In the genomic region with DNA sequence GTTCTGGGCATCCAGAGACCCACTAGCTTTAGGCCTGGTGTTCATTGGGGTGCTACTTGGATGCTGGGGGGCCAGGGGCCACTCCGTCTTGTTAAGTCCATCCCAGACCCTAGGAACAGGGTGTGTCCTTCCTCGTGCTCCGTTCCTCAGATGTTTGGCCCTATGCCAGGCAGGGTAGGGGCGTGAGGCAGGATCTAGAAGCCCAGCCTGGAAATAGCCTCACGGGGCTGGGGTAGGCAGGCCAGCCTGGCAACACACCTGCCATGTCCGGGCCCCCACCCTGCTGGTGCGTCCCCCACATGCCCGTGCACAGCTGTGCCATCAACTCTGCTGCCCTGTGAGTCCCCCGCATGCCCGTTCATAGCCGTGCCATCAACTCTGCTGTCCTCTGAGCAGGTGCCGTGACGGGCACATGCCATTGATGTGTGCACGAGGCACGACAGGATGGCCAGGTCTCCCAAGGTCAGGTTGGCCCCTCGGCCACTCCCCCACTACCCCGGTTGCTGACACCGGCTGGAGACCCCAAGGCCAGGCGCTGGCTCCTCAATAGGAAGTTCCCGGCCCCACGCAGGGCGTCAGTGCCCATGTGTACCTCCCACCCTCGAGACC, we compare ENCODE assay signal across 1 cellular context.
TF ChIP-seq lines count a peak whose summit lies in the region.

No MANE protein-coding gene starts in this region.

TF ChIP-seq in HEK293, 187 proteins besides CTCF, POLR2A, EP300 and RAD21 (continued from another document):
- TF ChIP-seq, protein P1, sequence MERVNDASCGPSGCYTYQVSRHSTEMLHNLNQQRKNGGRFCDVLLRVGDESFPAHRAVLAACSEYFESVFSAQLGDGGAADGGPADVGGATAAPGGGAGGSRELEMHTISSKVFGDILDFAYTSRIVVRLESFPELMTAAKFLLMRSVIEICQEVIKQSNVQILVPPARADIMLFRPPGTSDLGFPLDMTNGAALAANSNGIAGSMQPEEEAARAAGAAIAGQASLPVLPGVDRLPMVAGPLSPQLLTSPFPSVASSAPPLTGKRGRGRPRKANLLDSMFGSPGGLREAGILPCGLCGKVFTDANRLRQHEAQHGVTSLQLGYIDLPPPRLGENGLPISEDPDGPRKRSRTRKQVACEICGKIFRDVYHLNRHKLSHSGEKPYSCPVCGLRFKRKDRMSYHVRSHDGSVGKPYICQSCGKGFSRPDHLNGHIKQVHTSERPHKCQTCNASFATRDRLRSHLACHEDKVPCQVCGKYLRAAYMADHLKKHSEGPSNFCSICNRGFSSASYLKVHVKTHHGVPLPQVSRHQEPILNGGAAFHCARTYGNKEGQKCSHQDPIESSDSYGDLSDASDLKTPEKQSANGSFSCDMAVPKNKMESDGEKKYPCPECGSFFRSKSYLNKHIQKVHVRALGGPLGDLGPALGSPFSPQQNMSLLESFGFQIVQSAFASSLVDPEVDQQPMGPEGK (tag by site-specific recombination; IDR thresholded peaks at IDR 0.05), result peak; percentile 65; the same call in 1 of the 2 replicates
- TF ChIP-seq ZNF600 (tag by site-specific recombination; IDR thresholded peaks at IDR 0.05) (no peak), ZBTB20 (tag by site-specific recombination; IDR thresholded peaks at IDR 0.05) (no peak), ZNF830 (tag by site-specific recombination; IDR thresholded peaks at IDR 0.05; ENCODE audit: low read depth) (no peak), KLF1 (tag by site-specific recombination; IDR thresholded peaks at IDR 0.05) (peak; percentile 56), KLF7 (tag by site-specific recombination; IDR thresholded peaks at IDR 0.05; ENCODE audit: borderline replicate concordance) (no peak), BCL11B (tag by site-specific recombination; IDR thresholded peaks at IDR 0.05; ENCODE audit: low read depth) (0 out of 2 replicates have a peak, but pooled peaks have one; percentile 14), ZNF561 (tag by site-specific recombination; IDR thresholded peaks at IDR 0.05; ENCODE audit: borderline replicate concordance) (no peak), KLF16 (tag by site-specific recombination; IDR thresholded peaks at IDR 0.05) (0 out of 2 replicates have a peak, but pooled peaks have one; percentile 16), ZNF701 (tag by site-specific recombination; IDR thresholded peaks at IDR 0.05) (no peak), ZNF707 (tag by site-specific recombination; IDR thresholded peaks at IDR 0.05) (no peak), GLI2 (tag by site-specific recombination; IDR thresholded peaks at IDR 0.05; ENCODE audit: borderline replicate concordance, low read depth) (no peak), ZNF426 (tag by site-specific recombination; IDR thresholded peaks at IDR 0.05) (no peak), ZNF169 (tag by site-specific recombination; IDR thresholded peaks at IDR 0.05) (no peak), FEZF1 (tag by site-specific recombination; IDR thresholded peaks at IDR 0.05) (no peak), ZNF473 (tag by site-specific recombination; IDR thresholded peaks at IDR 0.05) (no peak), ZNF76 (tag by site-specific recombination; IDR thresholded peaks at IDR 0.05; ENCODE audit: borderline replicate concordance, low read depth) (no peak), BCL11A (tag by site-specific recombination; IDR thresholded peaks at IDR 0.05; ENCODE audit: low read depth) (0 out of 2 replicates have a peak, but pooled peaks have one; percentile 29), YY2 (tag by site-specific recombination; IDR thresholded peaks at IDR 0.05) (no peak), ZNF549 (tag by site-specific recombination; IDR thresholded peaks at IDR 0.05) (no peak), ZBTB21 (tag by site-specific recombination; IDR thresholded peaks at IDR 0.05) (no peak), ZNF16 (tag by site-specific recombination; IDR thresholded peaks at IDR 0.05; ENCODE audit: low read depth) (no peak), ZNF624 (tag by site-specific recombination; IDR thresholded peaks at IDR 0.05) (no peak), ZNF324 (tag by site-specific recombination; IDR thresholded peaks at IDR 0.05) (no peak), ZNF404 (tag by site-specific recombination; IDR thresholded peaks at IDR 0.05) (no peak), SALL2 (tag by site-specific recombination; IDR thresholded peaks at IDR 0.05; ENCODE audit: borderline replicate concordance) (no peak), GFI1B (tag by site-specific recombination; IDR thresholded peaks at IDR 0.05) (no peak)
- TF ChIP-seq, protein P2, sequence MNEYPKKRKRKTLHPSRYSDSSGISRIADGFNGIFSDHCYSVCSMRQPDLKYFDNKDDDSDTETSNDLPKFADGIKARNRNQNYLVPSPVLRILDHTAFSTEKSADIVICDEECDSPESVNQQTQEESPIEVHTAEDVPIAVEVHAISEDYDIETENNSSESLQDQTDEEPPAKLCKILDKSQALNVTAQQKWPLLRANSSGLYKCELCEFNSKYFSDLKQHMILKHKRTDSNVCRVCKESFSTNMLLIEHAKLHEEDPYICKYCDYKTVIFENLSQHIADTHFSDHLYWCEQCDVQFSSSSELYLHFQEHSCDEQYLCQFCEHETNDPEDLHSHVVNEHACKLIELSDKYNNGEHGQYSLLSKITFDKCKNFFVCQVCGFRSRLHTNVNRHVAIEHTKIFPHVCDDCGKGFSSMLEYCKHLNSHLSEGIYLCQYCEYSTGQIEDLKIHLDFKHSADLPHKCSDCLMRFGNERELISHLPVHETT (tag by site-specific recombination; IDR thresholded peaks at IDR 0.05), result no peak
- TF ChIP-seq, protein P3, sequence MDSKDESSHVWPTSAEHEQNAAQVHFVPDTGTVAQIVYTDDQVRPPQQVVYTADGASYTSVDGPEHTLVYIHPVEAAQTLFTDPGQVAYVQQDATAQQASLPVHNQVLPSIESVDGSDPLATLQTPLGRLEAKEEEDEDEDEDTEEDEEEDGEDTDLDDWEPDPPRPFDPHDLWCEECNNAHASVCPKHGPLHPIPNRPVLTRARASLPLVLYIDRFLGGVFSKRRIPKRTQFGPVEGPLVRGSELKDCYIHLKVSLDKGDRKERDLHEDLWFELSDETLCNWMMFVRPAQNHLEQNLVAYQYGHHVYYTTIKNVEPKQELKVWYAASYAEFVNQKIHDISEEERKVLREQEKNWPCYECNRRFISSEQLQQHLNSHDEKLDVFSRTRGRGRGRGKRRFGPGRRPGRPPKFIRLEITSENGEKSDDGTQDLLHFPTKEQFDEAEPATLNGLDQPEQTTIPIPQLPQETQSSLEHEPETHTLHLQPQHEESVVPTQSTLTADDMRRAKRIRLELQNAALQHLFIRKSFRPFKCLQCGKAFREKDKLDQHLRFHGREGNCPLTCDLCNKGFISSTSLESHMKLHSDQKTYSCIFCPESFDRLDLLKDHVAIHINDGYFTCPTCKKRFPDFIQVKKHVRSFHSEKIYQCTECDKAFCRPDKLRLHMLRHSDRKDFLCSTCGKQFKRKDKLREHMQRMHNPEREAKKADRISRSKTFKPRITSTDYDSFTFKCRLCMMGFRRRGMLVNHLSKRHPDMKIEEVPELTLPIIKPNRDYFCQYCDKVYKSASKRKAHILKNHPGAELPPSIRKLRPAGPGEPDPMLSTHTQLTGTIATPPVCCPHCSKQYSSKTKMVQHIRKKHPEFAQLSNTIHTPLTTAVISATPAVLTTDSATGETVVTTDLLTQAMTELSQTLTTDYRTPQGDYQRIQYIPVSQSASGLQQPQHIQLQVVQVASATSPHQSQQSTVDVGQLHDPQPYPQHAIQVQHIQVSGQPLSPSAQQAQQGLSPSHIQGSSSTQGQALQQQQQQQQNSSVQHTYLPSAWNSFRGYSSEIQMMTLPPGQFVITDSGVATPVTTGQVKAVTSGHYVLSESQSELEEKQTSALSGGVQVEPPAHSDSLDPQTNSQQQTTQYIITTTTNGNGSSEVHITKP (tag by site-specific recombination; IDR thresholded peaks at IDR 0.05), result no peak
- TF ChIP-seq, protein P4, sequence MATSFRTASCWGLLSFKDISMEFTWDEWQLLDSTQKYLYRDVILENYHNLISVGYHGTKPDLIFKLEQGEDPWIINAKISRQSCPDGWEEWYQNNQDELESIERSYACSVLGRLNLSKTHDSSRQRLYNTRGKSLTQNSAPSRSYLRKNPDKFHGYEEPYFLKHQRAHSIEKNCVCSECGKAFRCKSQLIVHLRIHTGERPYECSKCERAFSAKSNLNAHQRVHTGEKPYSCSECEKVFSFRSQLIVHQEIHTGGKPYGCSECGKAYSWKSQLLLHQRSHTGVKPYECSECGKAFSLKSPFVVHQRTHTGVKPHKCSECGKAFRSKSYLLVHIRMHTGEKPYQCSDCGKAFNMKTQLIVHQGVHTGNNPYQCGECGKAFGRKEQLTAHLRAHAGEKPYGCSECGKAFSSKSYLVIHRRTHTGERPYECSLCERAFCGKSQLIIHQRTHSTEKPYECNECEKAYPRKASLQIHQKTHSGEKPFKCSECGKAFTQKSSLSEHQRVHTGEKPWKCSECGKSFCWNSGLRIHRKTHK (tag by site-specific recombination; IDR thresholded peaks at IDR 0.05), result no peak
- TF ChIP-seq, protein P5, sequence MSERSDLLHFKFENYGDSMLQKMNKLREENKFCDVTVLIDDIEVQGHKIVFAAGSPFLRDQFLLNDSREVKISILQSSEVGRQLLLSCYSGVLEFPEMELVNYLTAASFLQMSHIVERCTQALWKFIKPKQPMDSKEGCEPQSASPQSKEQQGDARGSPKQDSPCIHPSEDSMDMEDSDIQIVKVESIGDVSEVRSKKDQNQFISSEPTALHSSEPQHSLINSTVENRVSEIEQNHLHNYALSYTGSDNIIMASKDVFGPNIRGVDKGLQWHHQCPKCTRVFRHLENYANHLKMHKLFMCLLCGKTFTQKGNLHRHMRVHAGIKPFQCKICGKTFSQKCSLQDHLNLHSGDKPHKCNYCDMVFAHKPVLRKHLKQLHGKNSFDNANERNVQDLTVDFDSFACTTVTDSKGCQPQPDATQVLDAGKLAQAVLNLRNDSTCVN (tag by site-specific recombination; optimal IDR thresholded peaks at IDR 0.05), result no peak
- TF ChIP-seq, protein P6, sequence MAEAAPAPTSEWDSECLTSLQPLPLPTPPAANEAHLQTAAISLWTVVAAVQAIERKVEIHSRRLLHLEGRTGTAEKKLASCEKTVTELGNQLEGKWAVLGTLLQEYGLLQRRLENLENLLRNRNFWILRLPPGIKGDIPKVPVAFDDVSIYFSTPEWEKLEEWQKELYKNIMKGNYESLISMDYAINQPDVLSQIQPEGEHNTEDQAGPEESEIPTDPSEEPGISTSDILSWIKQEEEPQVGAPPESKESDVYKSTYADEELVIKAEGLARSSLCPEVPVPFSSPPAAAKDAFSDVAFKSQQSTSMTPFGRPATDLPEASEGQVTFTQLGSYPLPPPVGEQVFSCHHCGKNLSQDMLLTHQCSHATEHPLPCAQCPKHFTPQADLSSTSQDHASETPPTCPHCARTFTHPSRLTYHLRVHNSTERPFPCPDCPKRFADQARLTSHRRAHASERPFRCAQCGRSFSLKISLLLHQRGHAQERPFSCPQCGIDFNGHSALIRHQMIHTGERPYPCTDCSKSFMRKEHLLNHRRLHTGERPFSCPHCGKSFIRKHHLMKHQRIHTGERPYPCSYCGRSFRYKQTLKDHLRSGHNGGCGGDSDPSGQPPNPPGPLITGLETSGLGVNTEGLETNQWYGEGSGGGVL (tag by site-specific recombination; IDR thresholded peaks at IDR 0.05), result no peak
- TF ChIP-seq, protein P7, sequence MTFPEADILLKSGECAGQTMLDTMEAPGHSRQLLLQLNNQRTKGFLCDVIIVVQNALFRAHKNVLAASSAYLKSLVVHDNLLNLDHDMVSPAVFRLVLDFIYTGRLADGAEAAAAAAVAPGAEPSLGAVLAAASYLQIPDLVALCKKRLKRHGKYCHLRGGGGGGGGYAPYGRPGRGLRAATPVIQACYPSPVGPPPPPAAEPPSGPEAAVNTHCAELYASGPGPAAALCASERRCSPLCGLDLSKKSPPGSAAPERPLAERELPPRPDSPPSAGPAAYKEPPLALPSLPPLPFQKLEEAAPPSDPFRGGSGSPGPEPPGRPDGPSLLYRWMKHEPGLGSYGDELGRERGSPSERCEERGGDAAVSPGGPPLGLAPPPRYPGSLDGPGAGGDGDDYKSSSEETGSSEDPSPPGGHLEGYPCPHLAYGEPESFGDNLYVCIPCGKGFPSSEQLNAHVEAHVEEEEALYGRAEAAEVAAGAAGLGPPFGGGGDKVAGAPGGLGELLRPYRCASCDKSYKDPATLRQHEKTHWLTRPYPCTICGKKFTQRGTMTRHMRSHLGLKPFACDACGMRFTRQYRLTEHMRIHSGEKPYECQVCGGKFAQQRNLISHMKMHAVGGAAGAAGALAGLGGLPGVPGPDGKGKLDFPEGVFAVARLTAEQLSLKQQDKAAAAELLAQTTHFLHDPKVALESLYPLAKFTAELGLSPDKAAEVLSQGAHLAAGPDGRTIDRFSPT (tag by site-specific recombination; IDR thresholded peaks at IDR 0.05), result peak; percentile 67; the same call in 1 of the 2 replicates
